Comparison of ENCODE assay signal across 2 cellular contexts in the genomic region with DNA sequence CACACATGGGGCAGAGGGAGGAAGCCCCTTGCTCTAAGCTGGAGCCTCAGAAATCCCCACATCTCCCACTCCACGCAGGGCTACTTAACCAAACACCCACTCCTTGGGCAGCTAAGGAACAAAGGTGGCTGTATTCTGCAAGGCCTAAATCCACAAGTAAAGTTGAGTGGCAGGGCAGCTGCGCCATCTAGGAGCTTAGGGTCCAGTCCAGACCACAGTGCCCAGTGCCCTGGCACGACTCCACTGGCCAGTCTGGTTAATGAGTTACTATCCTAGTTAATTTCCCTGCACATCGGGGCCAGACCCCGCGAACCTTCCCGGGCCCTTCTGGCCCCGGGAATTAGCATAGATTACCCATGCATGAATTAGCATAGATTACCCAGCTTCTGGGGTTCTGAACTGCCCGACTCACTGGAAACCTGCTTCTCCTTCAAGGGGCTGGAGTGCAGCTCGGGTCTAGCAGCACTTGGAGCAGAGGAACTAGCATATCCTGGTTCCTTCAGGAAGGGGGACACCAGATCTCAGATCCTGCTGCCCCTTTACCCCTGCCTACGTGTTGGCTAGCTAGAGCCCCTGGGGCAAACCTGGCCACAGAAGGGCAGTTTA.
TF ChIP-seq lines count a peak whose summit lies in the region.

No MANE protein-coding gene starts in this region.

TF ChIP-seq in H1, 55 proteins besides CTCF, POLR2A, EP300 and RAD21:
- TF ChIP-seq EZH2 (IDR thresholded peaks at IDR 0.05; ENCODE audit: low read depth, low read length, severe bottlenecking) (peak; percentile 58), SUZ12 (IDR thresholded peaks at IDR 0.05; ENCODE audit: low read length) (peak; percentile 53), KDM5A (IDR thresholded peaks at IDR 0.05; ENCODE audit: low read length) (no peak)

TF ChIP-seq in HepG2, 621 proteins besides CTCF, POLR2A, EP300 and RAD21:
- TF ChIP-seq, protein P1, sequence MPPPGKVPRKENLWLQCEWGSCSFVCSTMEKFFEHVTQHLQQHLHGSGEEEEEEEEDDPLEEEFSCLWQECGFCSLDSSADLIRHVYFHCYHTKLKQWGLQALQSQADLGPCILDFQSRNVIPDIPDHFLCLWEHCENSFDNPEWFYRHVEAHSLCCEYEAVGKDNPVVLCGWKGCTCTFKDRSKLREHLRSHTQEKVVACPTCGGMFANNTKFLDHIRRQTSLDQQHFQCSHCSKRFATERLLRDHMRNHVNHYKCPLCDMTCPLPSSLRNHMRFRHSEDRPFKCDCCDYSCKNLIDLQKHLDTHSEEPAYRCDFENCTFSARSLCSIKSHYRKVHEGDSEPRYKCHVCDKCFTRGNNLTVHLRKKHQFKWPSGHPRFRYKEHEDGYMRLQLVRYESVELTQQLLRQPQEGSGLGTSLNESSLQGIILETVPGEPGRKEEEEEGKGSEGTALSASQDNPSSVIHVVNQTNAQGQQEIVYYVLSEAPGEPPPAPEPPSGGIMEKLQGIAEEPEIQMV (CRISPR knock-in tag; IDR thresholded peaks at IDR 0.05; ENCODE audit: low read depth): no peak
- peak; percentile 42; the same call in 1 of the 2 replicates for TF ChIP-seq HNRNPL (IDR thresholded peaks at IDR 0.05; ENCODE audit: low read depth, low read length)
TF ChIP-seq in HepG2: peak in this region for 1.
